ENCODE assay signal across 30 cellular contexts in the genomic region with DNA sequence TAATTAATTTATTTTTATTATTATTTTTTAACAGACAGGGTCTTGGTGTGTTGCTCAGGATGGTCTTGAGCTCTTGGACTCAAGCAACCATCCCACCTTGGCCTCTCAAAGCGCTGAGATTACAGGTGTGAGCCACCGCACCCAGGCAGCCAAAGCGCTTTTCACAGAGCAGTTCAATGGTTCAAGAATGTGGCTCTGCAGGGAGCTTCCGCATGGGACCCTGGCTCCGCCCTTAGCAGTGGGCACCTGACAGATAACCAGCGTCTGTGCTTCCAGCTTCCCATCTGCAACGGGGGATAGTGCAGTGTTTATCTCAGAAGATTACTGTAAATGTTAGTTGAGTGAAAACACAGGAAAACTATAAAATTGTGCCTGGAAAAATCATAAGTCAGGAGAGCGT.
"Had no signal": no experiment of that assay in that cellular context is flagged by ENCODE, and none has a peak within 500 bp of the region (broad histone marks: within the 10 kb centered on the region; RNA-seq: fewer than 3 reads in every experiment).

No MANE protein-coding gene starts in this region.

- H3K27ac ChIP-seq: cardiac muscle cell, epithelial cell of prostate, gastrocnemius medialis, neural progenitor cell, parathyroid adenoma, psoas muscle, thyroid gland, upper lobe of right lung had no signal

- H3K4me3 Mint-ChIP-seq: activated naive CD8-positive, alpha-beta T cell; brain; dendritic cell treated with granulocyte-macrophage colony-stimulating factor and Interleukin-4, amounts not matched to agents 40 ng/mL and 50 ng/mL, for 4 days; immature natural killer cell; natural killer cell; neural progenitor cell; stimulated activated memory B cell treated with anti-CD40 and anti-IgM and Interleukin-4, amounts not matched to agents 10 μg/mL and 1 μg/mL and 100 μg/mL, for 72 hours; stimulated activated naive CD8-positive, alpha-beta T cell treated with anti-CD3 and anti-CD28 coated beads, Interleukin-15, amount 100 ng/mL, for 72 hours; T-helper 17 cell had no signal

- H3K9me3 Mint-ChIP-seq: natural killer cell had no signal

- H3K9me3 ChIP-seq: gastrocnemius medialis, thyroid gland, upper lobe of right lung had no signal

- H3K4me2 ChIP-seq: neural progenitor cell, smooth muscle cell had no signal

- H3K4me3 ChIP-seq: cardiac muscle cell, gastrocnemius medialis, neural progenitor cell, psoas muscle, smooth muscle cell, thyroid gland, upper lobe of right lung had no signal

- ATAC-seq: activated CD4-positive, CD25-positive, alpha-beta regulatory T cell treated with anti-CD3 and anti-CD28 coated beads, Interleukin-2, amount 50 U/mL, for 24 hours; gastrocnemius medialis; natural killer cell; psoas muscle; stimulated activated memory B cell treated with anti-CD40 and anti-IgM and Interleukin-4, amounts not matched to agents 10 μg/mL and 1 μg/mL and 100 μg/mL, for 72 hours; stimulated activated naive CD8-positive, alpha-beta T cell treated with anti-CD3 and anti-CD28 coated beads, Interleukin-15, amount 100 ng/mL, for 72 hours; T-helper 17 cell had no signal

- H3K4me1 ChIP-seq: gastrocnemius medialis, neural progenitor cell, parathyroid adenoma, psoas muscle, thyroid gland, upper lobe of right lung had no signal

- H3K27ac Mint-ChIP-seq: activated naive CD8-positive, alpha-beta T cell; brain; dendritic cell treated with granulocyte-macrophage colony-stimulating factor and Interleukin-4, amounts not matched to agents 40 ng/mL and 50 ng/mL, for 4 days; immature natural killer cell; natural killer cell; neural progenitor cell; stimulated activated memory B cell treated with anti-CD40 and anti-IgM and Interleukin-4, amounts not matched to agents 10 μg/mL and 1 μg/mL and 100 μg/mL, for 72 hours; stimulated activated naive CD8-positive, alpha-beta T cell treated with anti-CD3 and anti-CD28 coated beads, Interleukin-15, amount 100 ng/mL, for 72 hours; T-helper 17 cell had no signal

- H3K9ac ChIP-seq: neural progenitor cell, parathyroid adenoma had no signal

- H3K4me1 Mint-ChIP-seq: brain; immature natural killer cell; natural killer cell; neural progenitor cell; stimulated activated memory B cell treated with anti-CD40 and anti-IgM and Interleukin-4, amounts not matched to agents 10 μg/mL and 1 μg/mL and 100 μg/mL, for 72 hours; stimulated activated naive CD8-positive, alpha-beta T cell treated with anti-CD3 and anti-CD28 coated beads, Interleukin-15, amount 100 ng/mL, for 72 hours; T-helper 17 cell had no signal

- H3K27me3 ChIP-seq: cardiac muscle cell, gastrocnemius medialis, neural progenitor cell, thyroid gland had no signal

- DNase-seq: activated CD4-positive, alpha-beta T cell treated with anti-CD3 and anti-CD28 coated beads for 48 hours; activated CD4-positive, alpha-beta T cell treated with anti-CD3 and anti-CD28 coated beads, Interleukin-2, amount 50 U/mL, for 48 hours; activated effector memory CD4-positive, alpha-beta T cell treated with Interleukin-2 at 50 U/mL for 16 hours; activated naive CD4-positive, alpha-beta T cell treated with Interleukin-2 at 50 U/mL for 16 hours; aorta; effector CD4-positive, alpha-beta T cell; gastrocnemius medialis; glutamatergic neuron; immature natural killer cell; natural killer cell; occipital lobe; psoas muscle; stimulated activated CD4-positive, alpha-beta T cell treated with anti-CD3 and anti-CD28 coated beads, Interleukin-1b, Interleukin-23, amount 100 ng/mL, for 48 hours; stimulated activated CD4-positive, alpha-beta T cell treated with anti-CD3 and anti-CD28 coated beads, Interleukin-4, amount 100 ng/mL, for 4 hours; stimulated activated CD8-positive, alpha-beta memory T cell treated with anti-CD3 and anti-CD28 coated beads, Interleukin-4, amount 100 ng/mL, for 48 hours; stimulated activated naive CD8-positive, alpha-beta T cell treated with anti-CD3 and anti-CD28 coated beads, Interleukin-15, amount 100 ng/mL, for 72 hours; T-helper 17 cell; T1000; thyroid gland had no signal

- H2AFZ ChIP-seq: neural progenitor cell, parathyroid adenoma had no signal

- H3K79me2 ChIP-seq: parathyroid adenoma had no signal

- H3K36me3 Mint-ChIP-seq: brain, immature natural killer cell, natural killer cell, neural progenitor cell had no signal

- H3K36me3 ChIP-seq: cardiac muscle cell, gastrocnemius medialis, neural progenitor cell, thyroid gland, upper lobe of right lung had no signal
